29 cellular contexts compared by ENCODE assay signal in the genomic region with DNA sequence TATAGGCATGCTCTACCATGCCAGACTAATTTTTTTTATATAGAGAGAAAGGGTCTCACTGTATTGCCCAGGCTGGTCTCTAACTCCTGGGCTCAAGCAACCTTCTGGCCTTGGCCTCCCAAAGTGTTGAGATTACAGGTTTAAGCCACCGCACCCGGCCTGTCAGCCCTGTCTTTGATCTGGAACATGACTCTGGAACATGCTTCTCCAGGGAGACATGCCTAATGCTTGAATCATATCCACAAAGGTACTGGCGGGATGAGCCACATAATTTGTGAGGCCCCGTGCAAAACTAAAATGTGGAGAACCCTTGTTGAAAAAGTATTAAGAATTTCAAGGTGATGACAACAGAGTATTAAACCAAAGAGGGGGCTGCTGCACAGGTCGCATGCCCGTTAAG.
DNase-seq lines count a peak whose midpoint lies in the region; ATAC-seq and TF ChIP-seq lines count a peak whose summit lies in the region.
"Had no signal": no experiment of that assay in that cellular context is flagged by ENCODE, and none has a peak within 500 bp of the region (broad histone marks: within the 10 kb centered on the region; RNA-seq: fewer than 3 reads in every experiment).

No MANE protein-coding gene starts in this region.

- WGBS in trophoblast cell (ENCODE audit: extremely low coverage, insufficient coverage, insufficient read length) = no CpG with 5 or more reads among the region's 6 CpGs

- H3K4ac ChIP-seq in trophoblast cell (ENCODE audit: low read depth, low read length) = no peak overlapping the region

- H3K23ac ChIP-seq in trophoblast cell (ENCODE audit: low read length) = no peak overlapping the region

- no peak overlapping the region for H2BK120ac ChIP-seq in trophoblast cell (ENCODE audit: insufficient read depth, low read length, poor library complexity)

- H3K4me1 ChIP-seq in trophoblast cell (ENCODE audit: control insufficient read depth in 1 of 2, insufficient read depth in 2 of 2, low read length in 2 of 2) = peaks cover 2 to 7% of the 10 kb centered on the region in 2 experiments
- H3K4me1 ChIP-seq: thyroid gland had no signal

- H3K79me2 ChIP-seq in trophoblast cell (ENCODE audit: control insufficient read depth, insufficient read depth, low read length, poor library complexity) = no peaks in the 10 kb centered on the region

- ATAC-seq in HG02798 (IDR thresholded peaks at IDR 0.05; ENCODE audit: poor library complexity, unreplicated experiment) = no peak
- no peak for ATAC-seq in GM18870 (IDR thresholded peaks at IDR 0.05; ENCODE audit: unreplicated experiment)
- ATAC-seq: activated CD4-positive, alpha-beta T cell treated with anti-CD3 and anti-CD28 coated beads for 36 hours; activated CD8-positive, alpha-beta T cell treated with anti-CD3 and anti-CD28 coated beads, Interleukin-2, amount 10 ng/mL, durations not matched to agents 7 days and 5 days; activated naive CD4-positive, alpha-beta T cell treated with anti-CD3 and anti-CD28 coated beads, Interleukin-2, amount 50 U/mL, for 72 hours; activated T-helper 17 cell treated with anti-CD3 and anti-CD28 coated beads, Interleukin-2, amount 50 U/mL, for 72 hours; CD8-positive, alpha-beta T cell had no signal

- H2BK12ac ChIP-seq in trophoblast cell (ENCODE audit: low read length) = no peak overlapping the region

- H4K12ac ChIP-seq in trophoblast cell (ENCODE audit: low read depth, low read length) = no peak overlapping the region

- DNase-seq in ELR (ENCODE audit: low read depth) = peak; percentile 64
- DNase-seq in RWPE1 (ENCODE audit: low spot score) = peak; percentile 21
- peak; percentile 29 for DNase-seq in choroid plexus epithelial cell (ENCODE audit: low read depth)
- peak; percentile 50 to 78 for DNase-seq in trophoblast cell
- DNase-seq in NCI-H2107 treated with DMSO at 0.1 percent for 48 hours (lab: John Stamatoyannopoulos, UW; ENCODE audit: unreplicated experiment) = no peak
- no peak for DNase-seq in NCI-H1048 (lab: John Stamatoyannopoulos, UW)
- DNase-seq: ACHN; activated CD4-positive, alpha-beta T cell treated with anti-CD3 and anti-CD28 coated beads for 36 hours; activated CD8-positive, alpha-beta T cell treated with anti-CD3 and anti-CD28 coated beads, Interleukin-2, amount 10 ng/mL, durations not matched to agents 7 days and 5 days; anterior cingulate cortex; caudate nucleus; CD8-positive, alpha-beta T cell; DMS 273 treated with DMSO at 0.1 percent for 48 hours; GDM1; GOT3; hypothalamus; NCI-H2029; NCI-H526 treated with DMSO at 0.1 percent for 48 hours; NK-92 treated with Interleukin-12 subunit alpha and Interleukin-12 subunit beta, amount 100 ng/mL, for 24 hours; SHP77 treated with DMSO at 0.1 percent for 48 hours; sigmoid colon; stimulated activated CD4-positive, alpha-beta T cell treated with anti-CD3 and anti-CD28 coated beads, Interleukin-4, amount 100 ng/mL, for 24 hours; thyroid gland had no signal

- H2BK5ac ChIP-seq in trophoblast cell (ENCODE audit: low read depth, low read length, poor library complexity) = no peak overlapping the region

- H3K9me3 ChIP-seq in trophoblast cell (ENCODE audit: insufficient read depth, low read depth, low read length) = no peaks in the 10 kb centered on the region
- H3K9me3 ChIP-seq: sigmoid colon, thyroid gland had no signal

- CTCF ChIA-PET in RWPE1 (lab: Yijun Ruan, JAX) = no interaction called here

- H3K79me1 ChIP-seq in trophoblast cell (ENCODE audit: low read length) = no peaks in the 10 kb centered on the region

- H3K27me3 ChIP-seq in trophoblast cell (ENCODE audit: insufficient read depth, low read length) = no peaks in the 10 kb centered on the region
- H3K27me3 ChIP-seq: MG63, sigmoid colon, thyroid gland had no signal

- no peak for TF ChIP-seq CTCF in RWPE1 (conservative IDR thresholded peaks at IDR 0.05; ENCODE audit: low read depth)
- no peak for TF ChIP-seq CTCF in choroid plexus epithelial cell (conservative IDR thresholded peaks at IDR 0.05; ENCODE audit: low read depth, low read length)

- no peak overlapping the region for H2AK5ac ChIP-seq in trophoblast cell (ENCODE audit: low read length)

- POLR2A ChIA-PET in RWPE1 (lab: Yijun Ruan, JAX; ENCODE audit: low non-redundant PET) = no interaction called here

- no peak overlapping the region for H3K9ac ChIP-seq in trophoblast cell (ENCODE audit: low read length)

- H2AFZ ChIP-seq in trophoblast cell (ENCODE audit: insufficient read depth, low read length, poor library complexity) = no peak overlapping the region

- no peak overlapping the region for H3K4me3 ChIP-seq in choroid plexus epithelial cell (ENCODE audit: low read depth, low read length)
- no peak overlapping the region for H3K4me3 ChIP-seq in trophoblast cell (ENCODE audit: low read depth, low read length)
- H3K4me3 ChIP-seq: MG63, sigmoid colon, thyroid gland had no signal

- no peaks in the 10 kb centered on the region for H3K36me3 ChIP-seq in trophoblast cell (ENCODE audit: control insufficient read depth in 1 of 2, insufficient read depth in 2 of 2, low read length in 2 of 2)
- H3K36me3 ChIP-seq: MG63, sigmoid colon, thyroid gland had no signal

- no peak overlapping the region for H3K14ac ChIP-seq in trophoblast cell (ENCODE audit: low read length)

- no peak overlapping the region for H4K91ac ChIP-seq in trophoblast cell (ENCODE audit: low read depth, low read length)

- H4K8ac ChIP-seq in trophoblast cell (ENCODE audit: low read depth, low read length) = no peak overlapping the region

- H3K4me2 ChIP-seq in trophoblast cell (ENCODE audit: low read length) = no peak overlapping the region

- H3K18ac ChIP-seq in trophoblast cell (ENCODE audit: low read length) = no peak overlapping the region

- H3K27ac ChIP-seq in RWPE1 (no peak overlapping the region), trophoblast cell (ENCODE audit: low read depth, low read length) (no peak overlapping the region)
- H3K27ac ChIP-seq: thyroid gland, VCaP had no signal

Comparison
In these comparisons a context has a peak if more than half of its experiments do, and no peak if none do; other contexts are left out.
1. DNase-seq: peak in ELR (single experiment), RWPE1 (single experiment), choroid plexus epithelial cell (single experiment) and trophoblast cell (2 of 2); none in NCI-H2107 treated with DMSO at 0.1 percent for 48 hours (single experiment) and NCI-H1048 (single experiment).